Comparison of ENCODE assay signal across 13 cellular contexts in the genomic region with DNA sequence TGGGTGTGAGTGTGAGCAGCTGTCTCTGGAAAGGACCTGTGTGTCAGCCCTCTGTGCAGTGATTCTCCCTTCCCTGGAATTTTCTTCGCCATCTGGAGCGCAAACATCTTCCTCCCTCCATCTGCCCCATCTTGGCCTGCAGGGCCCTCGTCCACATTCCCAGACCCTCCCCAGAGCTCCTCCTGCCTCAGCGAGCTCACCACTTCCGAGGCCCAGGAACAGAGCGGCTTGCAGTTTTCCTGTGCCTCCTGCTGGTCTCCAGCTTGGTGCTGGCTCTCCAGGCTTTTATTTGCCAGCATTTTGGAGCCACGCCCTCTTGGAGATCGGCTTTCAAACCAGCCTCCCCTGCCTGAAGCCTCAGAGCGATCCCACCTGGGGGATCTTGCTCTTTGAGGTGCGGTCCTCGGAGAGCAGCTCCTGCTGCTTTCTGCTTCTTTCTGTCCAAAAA. TPM values are rescaled to one million over a fixed set of nuclear protein-coding genes. Genes with fewer than 3 reads are reported as not detected.
DNase-seq lines count a peak whose midpoint lies in the region; ATAC-seq, FAIRE-seq and TF ChIP-seq lines count a peak whose summit lies in the region.
"Had no signal": no experiment of that assay in that cellular context is flagged by ENCODE, and none has a peak within 500 bp of the region (broad histone marks: within the 10 kb centered on the region; RNA-seq: fewer than 3 reads in every experiment).

A gene with protein sequence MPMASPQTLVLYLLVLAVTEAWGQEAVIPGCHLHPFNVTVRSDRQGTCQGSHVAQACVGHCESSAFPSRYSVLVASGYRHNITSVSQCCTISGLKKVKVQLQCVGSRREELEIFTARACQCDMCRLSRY (minus strand): TSS at position 260 of the 448 bp plus-strand sequence. CDS start 433 bp downstream, outside the sequence.

- no peak within 1 kb of the TSS for H2BK5ac ChIP-seq in mesenchymal stem cell (ENCODE audit: low read depth, low read length, poor library complexity, severe bottlenecking)

- no peak within 1 kb of the TSS for H2BK15ac ChIP-seq in mesenchymal stem cell (ENCODE audit: low read depth, poor library complexity, severe bottlenecking)

- H3K9ac ChIP-seq in astrocyte (ENCODE audit: low read length): peak within 1 kb of the TSS; percentile 23
- H3K9ac ChIP-seq in mesenchymal stem cell (ENCODE audit: low read length): peak within 1 kb of the TSS; percentile 30
- H3K9ac ChIP-seq in kidney (ENCODE audit: low read length in 2 of 2): no peak within 1 kb of the TSS

- no peak within 1 kb of the TSS for H3K18ac ChIP-seq in mesenchymal stem cell (ENCODE audit: low read depth in 1 of 2, low read length in 2 of 2)

- intact Hi-C loops in kidney (cut with DNase I): loop anchor here (10.0 kb wide), 1 partner anchor 59 kb away; a partner anchor contains a TSS

- H2BK120ac ChIP-seq in mesenchymal stem cell (ENCODE audit: low read depth, low read length): no peak within 1 kb of the TSS

- FAIRE-seq in astrocyte (lab: Jason Lieb, UNC) (no peak), kidney (lab: Jason Lieb, UNC) (no peak)

- H3K9me3 ChIP-seq in astrocyte (ENCODE audit: insufficient read depth, low read depth, low read length): no peaks in the 10 kb centered on the region
- H3K9me3 ChIP-seq in mesenchymal stem cell (ENCODE audit: control insufficient read depth, low read length): no peaks in the 10 kb centered on the region
- no peaks in the 10 kb centered on the region for H3K9me3 ChIP-seq in kidney (ENCODE audit: control insufficient read depth in 1 of 2, low read length in 2 of 2)
- H3K9me3 ChIP-seq: Peyer's patch had no signal

- peaks cover 22% of the 10 kb centered on the region for H3K27me3 Mint-ChIP-seq in astrocyte (ENCODE audit: low read depth, unreplicated experiment)

- no peak within 1 kb of the TSS for H3K4me3 Mint-ChIP-seq in astrocyte (ENCODE audit: unreplicated experiment)

- peak within 1 kb of the TSS; percentile 72 for H3K27ac Mint-ChIP-seq in astrocyte (ENCODE audit: unreplicated experiment)

- H3K4me1 Mint-ChIP-seq in astrocyte (ENCODE audit: low read depth, unreplicated experiment): peaks cover 13% of the 10 kb centered on the region

- no peak for ATAC-seq in GM19351 (IDR thresholded peaks at IDR 0.05; ENCODE audit: unreplicated experiment)

- peaks cover 3% of the 10 kb centered on the region for H4K20me1 ChIP-seq in astrocyte (ENCODE audit: insufficient read depth, low read length)

- H3K27ac ChIP-seq in astrocyte (ENCODE audit: low read depth, low read length) (no peak within 1 kb of the TSS), mesenchymal stem cell (ENCODE audit: low read length, poor library complexity, severe bottlenecking) (no peak within 1 kb of the TSS), kidney (ENCODE audit: low read depth in 2 of 2, low read length in 2 of 2) (no peak within 1 kb of the TSS)
- H3K27ac ChIP-seq: Peyer's patch had no signal

- no peak within 1 kb of the TSS for H4K8ac ChIP-seq in mesenchymal stem cell (ENCODE audit: low read length)

- H3K36me3 ChIP-seq in astrocyte (ENCODE audit: insufficient read depth, low read length) (peaks cover 12% of the 10 kb centered on the region), mesenchymal stem cell (ENCODE audit: control insufficient read depth in 1 of 2, insufficient read depth in 2 of 2, low read depth in 1 of 2, low read length in 2 of 2) (peaks cover 42 to 46% of the 10 kb centered on the region in 2 experiments), kidney (ENCODE audit: control insufficient read depth in 1 of 2, insufficient read depth in 2 of 2, low read length in 2 of 2) (peaks cover 18 to 22% of the 10 kb centered on the region in 2 donors)

- no peak within 1 kb of the TSS for H2BK12ac ChIP-seq in mesenchymal stem cell (ENCODE audit: low read length in 2 of 2)

- no peaks in the 10 kb centered on the region for H3K9me3 Mint-ChIP-seq in astrocyte (ENCODE audit: unreplicated experiment)

- DNase-seq in AG20443 (ENCODE audit: low spot score): peak; percentile 62
- peak; percentile 8 for DNase-seq in NCI-H1092 treated with DMSO at 0.1 percent for 48 hours (lab: John Stamatoyannopoulos, UW)
- DNase-seq in astrocyte (ENCODE audit: low read depth): peak; percentile 4
- peak; percentile 15 for DNase-seq in mesenchymal stem cell
- no peak for DNase-seq in stimulated activated CD4-positive, alpha-beta T cell treated with anti-CD3 and anti-CD28 coated beads, Interleukin-1b, Interleukin-23, amount 100 ng/mL, for 48 hours
- DNase-seq in kidney: no peak
- no peak for DNase-seq in HT-29 (ENCODE audit: low spot score)
- DNase-seq: activated CD4-positive, alpha-beta T cell treated with anti-CD3 and anti-CD28 coated beads, Interleukin-2, amount 50 U/mL, for 1 hour; Peyer's patch had no signal

- H3K79me1 ChIP-seq in mesenchymal stem cell (replicated peaks; ENCODE audit: low read length, poor library complexity, severe bottlenecking): no peaks in the 10 kb centered on the region

- H3K79me2 ChIP-seq in astrocyte (ENCODE audit: insufficient read depth, low read length): no peaks in the 10 kb centered on the region

- H2AFZ ChIP-seq in astrocyte (ENCODE audit: low read depth, low read length) (no peak within 1 kb of the TSS), mesenchymal stem cell (ENCODE audit: low read depth, low read length) (no peak within 1 kb of the TSS)

- H3K36me3 Mint-ChIP-seq in astrocyte (ENCODE audit: low read depth, unreplicated experiment): peaks cover 28% of the 10 kb centered on the region

- TF ChIP-seq CTCF in astrocyte (IDR thresholded peaks at IDR 0.05; ENCODE audit: insufficient read depth, low read depth, low read length) (no peak), kidney (IDR thresholded peaks at IDR 0.05; ENCODE audit: borderline replicate concordance, extremely low read depth, insufficient read depth) (no peak)

- H3K4me3 ChIP-seq in astrocyte (ENCODE audit: insufficient read depth, low read depth, low read length) (no peak within 1 kb of the TSS), mesenchymal stem cell (ENCODE audit: insufficient read depth in 1 of 2, low read depth in 1 of 2, low read length in 2 of 2) (no peak within 1 kb of the TSS), kidney (ENCODE audit: low read length in 2 of 2) (no peak within 1 kb of the TSS)
- H3K4me3 ChIP-seq: Peyer's patch had no signal

- H3K4me2 ChIP-seq in astrocyte (ENCODE audit: low read length): no peak within 1 kb of the TSS
- no peak within 1 kb of the TSS for H3K4me2 ChIP-seq in mesenchymal stem cell (ENCODE audit: low read length, poor library complexity, severe bottlenecking)

- no peak within 1 kb of the TSS for H3K4ac ChIP-seq in mesenchymal stem cell (ENCODE audit: low read depth in 1 of 2, low read length in 2 of 2)

- H2AK5ac ChIP-seq in mesenchymal stem cell (ENCODE audit: low read length, severe bottlenecking): no peak within 1 kb of the TSS

- H4K91ac ChIP-seq in mesenchymal stem cell (ENCODE audit: low read length): no peak within 1 kb of the TSS

- WGBS in mesenchymal stem cell: 41% methylated on average over 10 of the region's 11 CpGs

- H3K27me3 ChIP-seq in astrocyte (ENCODE audit: insufficient read depth, low read length) (peaks cover 2% of the 10 kb centered on the region), mesenchymal stem cell (ENCODE audit: control insufficient read depth in 1 of 2, insufficient read depth in 1 of 2, low read length in 2 of 2) (peaks cover 0 to 24% of the 10 kb centered on the region in 2 experiments)
- H3K27me3 ChIP-seq: Peyer's patch had no signal

- no peak within 1 kb of the TSS for H3K14ac ChIP-seq in mesenchymal stem cell (ENCODE audit: low read length in 2 of 2)

- H3K4me1 ChIP-seq in astrocyte (ENCODE audit: insufficient read depth, low read length) (no peaks in the 10 kb centered on the region), mesenchymal stem cell (ENCODE audit: control insufficient read depth, insufficient read depth, low read depth, low read length) (peaks cover 10% of the 10 kb centered on the region), kidney (ENCODE audit: control insufficient read depth in 1 of 2, insufficient read depth in 1 of 2, low read depth in 1 of 2, low read length in 2 of 2) (no peaks in the 10 kb centered on the region)
- H3K4me1 ChIP-seq: Peyer's patch had no signal

- H3K23ac ChIP-seq in mesenchymal stem cell (ENCODE audit: low read length in 2 of 2): no peak within 1 kb of the TSS

RNA-seq across cellular contexts. Expression of the gene that starts here (rescaled TPM):
- not detected in 2 replicates for total RNA-seq in astrocyte
- not detected for polyA plus RNA-seq in mesenchymal stem cell (2013, experiment 1 of 2)
- not detected for polyA plus RNA-seq in mesenchymal stem cell (2013, experiment 2 of 2)
- total RNA-seq in kidney: not detected
- 0.99 TPM for polyA plus RNA-seq in kidney (ENCODE audit: insufficient read depth, low read depth, low replicate concordance)
- total RNA-seq in HT-29 (2014; rRNA removed; shearing (Covaris generic)): not detected in 2 replicates
- total RNA-seq: Daoy, LHCN-M2, Peyer's patch, ureter had no signal

Comparison
In these comparisons a context has a peak if more than half of its experiments do, and no peak if none do; other contexts are left out.
1. Peak in DNase-seq and H3K9ac ChIP-seq in astrocyte; RNA of the gene not detected or under 1 TPM.
2. DNase-seq: peak in AG20443 (single experiment), NCI-H1092 treated with DMSO at 0.1 percent for 48 hours (single experiment) and mesenchymal stem cell (single experiment); none in stimulated activated CD4-positive, alpha-beta T cell treated with anti-CD3 and anti-CD28 coated beads, Interleukin-1b, Interleukin-23, amount 100 ng/mL, for 48 hours (single experiment), kidney (single experiment) and HT-29 (single experiment).